7 cellular contexts compared by ENCODE assay signal in genomic region chr18:34055227-34055626, GRCh38.
"Had no signal": no experiment of that assay in that cellular context is flagged by ENCODE, and none has a peak within 500 bp of the region (broad histone marks: within the 10 kb centered on the region; RNA-seq: fewer than 3 reads in every experiment).

No MANE protein-coding gene starts in this region.

- H3K4me3 ChIP-seq: GM12878 had no signal

- FAIRE-seq: GM12878, GM12891, GM12892, GM18507, GM19239 had no signal

- DNase-seq: GDM1, GF-D8 had no signal
